ENCODE assay signal across 10 cellular contexts in genomic region chr5:1293997-1294838, GRCh38. TPM values are rescaled to one million over a fixed set of nuclear protein-coding genes. Genes with fewer than 3 reads are reported as not detected.
A peak's percentile ranks its signal among the peaks of the same experiment; 100 is the strongest.
DNase-seq lines count a peak whose midpoint lies in the region; ATAC-seq and TF ChIP-seq lines count a peak whose summit lies in the region.
"Had no signal": no experiment of that assay in that cellular context is flagged by ENCODE, and none has a peak within 500 bp of the region (broad histone marks: within the 10 kb centered on the region; RNA-seq: fewer than 3 reads in every experiment).

No MANE protein-coding gene starts in this region.

- no peaks in the 10 kb centered on the region for H3K36me3 ChIP-seq in RWPE2 (ENCODE audit: low read depth)
- H3K36me3 ChIP-seq: thoracic aorta had no signal

- intact Hi-C loops in left colon (cut with DNase I, micrococcal nuclease), result no loop called here

- peak; percentile 46 for DNase-seq in stimulated activated CD4-positive, alpha-beta T cell treated with anti-CD3 and anti-CD28 coated beads, Interleukin-15, amount 100 ng/mL, for 24 hours
- DNase-seq in stimulated activated CD4-positive, alpha-beta T cell treated with anti-CD3 and anti-CD28 coated beads, Interleukin-4, amount 100 ng/mL, for 1 hour, result no peak
- DNase-seq in RWPE2 (ENCODE audit: low spot score), result peak; percentile 68
- DNase-seq in left colon, result peak; percentile 24 to 26
- no peak for DNase-seq in SIG-M5 treated with dmso at 0.1 percent for 504 hours (lab: John Stamatoyannopoulos, UW; ENCODE audit: unreplicated experiment)
- DNase-seq in superior temporal gyrus (ENCODE audit: extremely low spot score), result no peak

- peak overlapping the region; percentile 35 for H3K4me3 ChIP-seq in RWPE2 (ENCODE audit: severe bottlenecking)
- H3K4me3 ChIP-seq: thoracic aorta had no signal

- no peaks in the 10 kb centered on the region for H3K4me1 ChIP-seq in RWPE2 (ENCODE audit: insufficient read depth, poor library complexity, severe bottlenecking)

- no peaks in the 10 kb centered on the region for H3K27me3 ChIP-seq in RWPE2 (ENCODE audit: insufficient read depth, poor library complexity, severe bottlenecking)

- H3K9me3 ChIP-seq in RWPE2 (ENCODE audit: severe bottlenecking), result no peaks in the 10 kb centered on the region
- H3K9me3 ChIP-seq: thoracic aorta had no signal

- peak; percentile 17; the same call in 1 of the 3 replicates for ATAC-seq in RWPE2 (ENCODE audit: low read depth)
- no peak for ATAC-seq in left colon
- ATAC-seq in GM18909 (IDR thresholded peaks at IDR 0.05; ENCODE audit: poor library complexity, unreplicated experiment), result no peak
- no peak for ATAC-seq in GM18870 (IDR thresholded peaks at IDR 0.05; ENCODE audit: unreplicated experiment)

- peak; percentile 10 for TF ChIP-seq CTCF in RWPE2 (IDR thresholded peaks at IDR 0.05; ENCODE audit: poor library complexity, severe bottlenecking)

- H3K27ac ChIP-seq in RWPE2 (ENCODE audit: poor library complexity, severe bottlenecking), result no peak overlapping the region
- H3K27ac ChIP-seq: thoracic aorta had no signal

RNA-seq across cellular contexts. Expression of gene TERT, which starts 0.7 kb away (rescaled TPM):
- total RNA-seq in left colon, result 1 to 10 TPM; 2.3 to 5.1 TPM
- total RNA-seq: skeletal muscle tissue, thoracic aorta had no signal

RNA-seq across cellular contexts. Expression of gene CLPTM1L, which starts 50.7 kb away (rescaled TPM):
- 100 to 1,000 TPM in 1 of 2 donors, 10 to 100 TPM in 1; 93.1 to 102 TPM for total RNA-seq in left colon

Comparison
In these comparisons a context has a peak if more than half of its experiments do, and no peak if none do; other contexts are left out.
1. DNase-seq: peak in stimulated activated CD4-positive, alpha-beta T cell treated with anti-CD3 and anti-CD28 coated beads, Interleukin-15, amount 100 ng/mL, for 24 hours (single experiment), RWPE2 (single experiment) and left colon (2 of 2); none in stimulated activated CD4-positive, alpha-beta T cell treated with anti-CD3 and anti-CD28 coated beads, Interleukin-4, amount 100 ng/mL, for 1 hour (single experiment), SIG-M5 treated with dmso at 0.1 percent for 504 hours (single experiment) and superior temporal gyrus (single experiment).